In the genomic region with DNA sequence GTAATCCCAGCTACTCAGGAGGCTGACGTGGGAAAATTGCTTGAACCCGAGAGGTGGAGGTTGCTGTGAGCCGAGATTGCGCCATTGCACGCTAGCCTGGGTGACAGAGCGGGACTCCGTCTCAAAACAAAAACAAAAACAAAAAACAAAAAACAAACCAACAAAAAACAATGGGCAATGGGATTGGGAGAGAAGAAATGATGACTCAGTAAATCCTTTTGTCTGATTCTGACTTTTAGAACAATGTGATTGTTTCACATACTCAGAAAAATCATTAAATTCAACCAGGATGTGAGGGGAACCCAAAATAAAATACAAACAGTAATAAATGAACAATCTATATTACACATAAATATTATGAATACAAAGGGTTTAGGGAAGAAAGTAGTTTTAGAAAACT, we compare ENCODE assay signal across 21 cellular contexts. TPM values are rescaled to one million over a fixed set of nuclear protein-coding genes. Genes with fewer than 3 reads are reported as not detected.
"Had no signal": no experiment of that assay in that cellular context is flagged by ENCODE, and none has a peak within 500 bp of the region (broad histone marks: within the 10 kb centered on the region; RNA-seq: fewer than 3 reads in every experiment).

No MANE protein-coding gene starts in this region.

- H3K27me3 ChIP-seq: colonic mucosa, foreskin keratinocyte, hepatocyte, sigmoid colon had no signal

- H3K4me3 ChIP-seq: colonic mucosa, hepatocyte, sigmoid colon, skin epidermis had no signal

- H3K27me3 Mint-ChIP-seq: naive thymus-derived CD4-positive, alpha-beta T cell; stimulated activated naive B cell treated with anti-CD40 and anti-IgM and Interleukin-4, amounts not matched to agents 10 μg/mL and 1 μg/mL and 100 μg/mL, for 72 hours; stimulated activated naive CD8-positive, alpha-beta T cell treated with anti-CD3 and anti-CD28 coated beads, Interleukin-15, amount 100 ng/mL, for 72 hours; type B pancreatic cell had no signal

- H3K9me3 Mint-ChIP-seq: endodermal cell; naive thymus-derived CD4-positive, alpha-beta T cell; nephron progenitor cell; stimulated activated naive B cell treated with anti-CD40 and anti-IgM and Interleukin-4, amounts not matched to agents 10 μg/mL and 1 μg/mL and 100 μg/mL, for 72 hours; stimulated activated naive CD8-positive, alpha-beta T cell treated with anti-CD3 and anti-CD28 coated beads, Interleukin-15, amount 100 ng/mL, for 72 hours; type B pancreatic cell had no signal

- H3K4me1 Mint-ChIP-seq: endodermal cell; nephron progenitor cell; stimulated activated naive CD8-positive, alpha-beta T cell treated with anti-CD3 and anti-CD28 coated beads, Interleukin-15, amount 100 ng/mL, for 72 hours had no signal

- H3K4me3 Mint-ChIP-seq: endodermal cell; naive thymus-derived CD4-positive, alpha-beta T cell; nephron progenitor cell; stimulated activated naive B cell treated with anti-CD40 and anti-IgM and Interleukin-4, amounts not matched to agents 10 μg/mL and 1 μg/mL and 100 μg/mL, for 72 hours; stimulated activated naive CD8-positive, alpha-beta T cell treated with anti-CD3 and anti-CD28 coated beads, Interleukin-15, amount 100 ng/mL, for 72 hours; type B pancreatic cell had no signal

- DNase-seq: colonic mucosa; dermis blood vessel endothelial cell; effector CD4-positive, alpha-beta T cell; endodermal cell; erythroblast; foreskin keratinocyte; mesendoderm; naive thymus-derived CD4-positive, alpha-beta T cell; nephron progenitor cell; sigmoid colon; stimulated activated CD4-positive, alpha-beta T cell treated with anti-CD3 and anti-CD28 coated beads, Interleukin-2, amount 100 ng/mL, for 24 hours; stimulated activated CD4-positive, alpha-beta T cell treated with anti-CD3 and anti-CD28 coated beads, Interleukin-4, amount 100 ng/mL, for 4 hours; stimulated activated naive B cell treated with anti-CD40 and anti-IgM and Interleukin-4, amounts not matched to agents 10 μg/mL and 1 μg/mL and 100 μg/mL, for 72 hours; stimulated activated naive CD8-positive, alpha-beta T cell treated with anti-CD3 and anti-CD28 coated beads, Interleukin-15, amount 100 ng/mL, for 72 hours had no signal

- H3K27ac ChIP-seq: colonic mucosa, foreskin keratinocyte, hepatocyte, parathyroid adenoma, sigmoid colon, skin epidermis had no signal

- H3K27ac Mint-ChIP-seq: endodermal cell; naive thymus-derived CD4-positive, alpha-beta T cell; nephron progenitor cell; stimulated activated naive B cell treated with anti-CD40 and anti-IgM and Interleukin-4, amounts not matched to agents 10 μg/mL and 1 μg/mL and 100 μg/mL, for 72 hours; stimulated activated naive CD8-positive, alpha-beta T cell treated with anti-CD3 and anti-CD28 coated beads, Interleukin-15, amount 100 ng/mL, for 72 hours; type B pancreatic cell had no signal

- ATAC-seq: foreskin keratinocyte; naive thymus-derived CD4-positive, alpha-beta T cell; stimulated activated naive B cell treated with anti-CD40 and anti-IgM and Interleukin-4, amounts not matched to agents 10 μg/mL and 1 μg/mL and 100 μg/mL, for 72 hours; stimulated activated naive CD8-positive, alpha-beta T cell treated with anti-CD3 and anti-CD28 coated beads, Interleukin-15, amount 100 ng/mL, for 72 hours had no signal

- H3K9me3 ChIP-seq: colonic mucosa, sigmoid colon had no signal

- H3K4me1 ChIP-seq: colonic mucosa, foreskin keratinocyte, parathyroid adenoma had no signal

- FAIRE-seq: endothelial cell of umbilical vein, urothelium cell line had no signal

- H3K36me3 Mint-ChIP-seq: type B pancreatic cell had no signal

- H3K36me3 ChIP-seq: colonic mucosa had no signal

RNA-seq across cellular contexts. Expression of gene COX7A1, which starts 57.1 kb away (rescaled TPM):
- total RNA-seq: hepatocyte; mononuclear cell; naive thymus-derived CD4-positive, alpha-beta T cell had no signal
